Comparison of ENCODE assay signal across 14 cellular contexts in the genomic region with DNA sequence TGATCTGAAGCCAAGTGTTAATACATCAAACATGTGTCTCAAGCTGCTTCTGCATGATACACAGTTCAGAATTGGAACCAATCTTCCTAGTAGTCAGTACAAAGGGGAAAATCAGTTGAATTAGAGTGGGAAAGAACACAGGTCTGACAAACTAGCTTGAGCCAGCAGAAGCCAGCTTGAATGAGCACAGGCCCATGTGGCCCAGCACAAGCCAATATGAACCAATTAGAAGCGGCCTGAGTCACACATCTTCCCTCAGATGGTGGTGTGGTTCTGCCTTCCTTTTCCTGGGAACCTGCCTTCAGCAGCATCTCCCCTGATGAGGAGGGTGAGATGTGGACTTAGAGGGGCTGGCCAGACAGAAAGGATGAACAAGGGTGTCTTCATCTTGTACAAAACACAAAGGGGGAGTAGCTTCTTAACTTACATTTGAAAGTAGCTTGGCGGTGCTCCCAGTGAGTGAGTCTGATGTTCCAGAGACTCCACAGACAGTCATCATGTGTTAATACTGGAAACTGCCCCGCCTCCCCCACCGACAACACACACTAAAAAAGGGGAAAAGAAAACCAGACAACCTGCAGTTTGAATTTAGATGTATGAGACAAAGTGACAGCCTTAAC.
DNase-seq lines count a peak whose midpoint lies in the region; ATAC-seq, FAIRE-seq and TF ChIP-seq lines count a peak whose summit lies in the region.
"Had no signal": no experiment of that assay in that cellular context is flagged by ENCODE, and none has a peak within 500 bp of the region (broad histone marks: within the 10 kb centered on the region; RNA-seq: fewer than 3 reads in every experiment).

No MANE protein-coding gene starts in this region.

- no peak overlapping the region for H3K4ac ChIP-seq in trophoblast cell (ENCODE audit: low read depth, low read length)

- DNase-seq in EL: peak; percentile 73
- DNase-seq in RCC 7860 (ENCODE audit: low spot score): peak; percentile 35
- peak; percentile 47 to 72 for DNase-seq in fibroblast of lung (ENCODE audit: low read depth in 2 of 2)
- DNase-seq in trophoblast cell: no peak
- no peak for DNase-seq in SIG-M5 (lab: John Stamatoyannopoulos, UW)
- no peak for DNase-seq in NCI-H1436 (lab: John Stamatoyannopoulos, UW)
- DNase-seq: activated CD4-positive, alpha-beta T cell treated with anti-CD3 and anti-CD28 coated beads for 1 hour; KG1; SJCRH30 had no signal

- no peak overlapping the region for H4K12ac ChIP-seq in trophoblast cell (ENCODE audit: low read depth, low read length)

- H2BK120ac ChIP-seq in trophoblast cell (ENCODE audit: insufficient read depth, low read length, poor library complexity): no peak overlapping the region

- no peak for TF ChIP-seq CTCF in fibroblast of lung (conservative IDR thresholded peaks at IDR 0.05 in 1 of 2, IDR thresholded peaks at IDR 0.05 in 1 of 2; ENCODE audit: low read depth in 1 of 2, low read length in 2 of 2)

- H2BK5ac ChIP-seq in trophoblast cell (ENCODE audit: low read depth, low read length, poor library complexity): no peak overlapping the region

- H3K27me3 ChIP-seq in fibroblast of lung (ENCODE audit: control insufficient read depth, insufficient read depth, low read length) (no peaks in the 10 kb centered on the region), trophoblast cell (ENCODE audit: insufficient read depth, low read length) (no peaks in the 10 kb centered on the region)
- H3K27me3 ChIP-seq: left lung, SJCRH30 had no signal

- no CpG with 5 or more reads among the region's 4 CpGs for WGBS in trophoblast cell (ENCODE audit: extremely low coverage, insufficient coverage, insufficient read length)

- FAIRE-seq in RCC 7860 (lab: Jason Lieb, UNC): no peak
- FAIRE-seq: GM12892 had no signal

- H2AK5ac ChIP-seq in trophoblast cell (ENCODE audit: low read length): no peak overlapping the region

- H3K36me3 ChIP-seq in fibroblast of lung (ENCODE audit: control insufficient read depth, insufficient read depth, low read length) (no peaks in the 10 kb centered on the region), trophoblast cell (ENCODE audit: control insufficient read depth in 1 of 2, insufficient read depth in 2 of 2, low read length in 2 of 2) (no peaks in the 10 kb centered on the region)
- H3K36me3 ChIP-seq: left lung, SJCRH30 had no signal

- H3K4me3 ChIP-seq in fibroblast of lung (replicated peaks in 1 of 4; ENCODE audit: control extremely low read depth in 1 of 4, insufficient read depth in 1 of 4, low read depth in 3 of 4, low read length in 4 of 4): peak overlapping the region in 1 of 4 experiments; percentile 16
- H3K4me3 ChIP-seq in trophoblast cell (ENCODE audit: low read depth, low read length): no peak overlapping the region
- H3K4me3 ChIP-seq: left lung, SJCRH30 had no signal

- H4K8ac ChIP-seq in trophoblast cell (ENCODE audit: low read depth, low read length): no peak overlapping the region

- ATAC-seq in GM21526 (IDR thresholded peaks at IDR 0.05; ENCODE audit: low FRiP score, unreplicated experiment) (no peak), HG02678 (IDR thresholded peaks at IDR 0.05; ENCODE audit: unreplicated experiment) (no peak)
- ATAC-seq: left lung; stimulated activated memory B cell treated with anti-CD40 and anti-IgM and Interleukin-4, amounts not matched to agents 10 μg/mL and 1 μg/mL and 100 μg/mL, for 72 hours had no signal

- H4K91ac ChIP-seq in trophoblast cell (ENCODE audit: low read depth, low read length): no peak overlapping the region

- H3K9me3 ChIP-seq in fibroblast of lung (ENCODE audit: control insufficient read depth, insufficient read depth, low read depth, low read length): no peaks in the 10 kb centered on the region
- no peaks in the 10 kb centered on the region for H3K9me3 ChIP-seq in trophoblast cell (ENCODE audit: insufficient read depth, low read depth, low read length)
- H3K9me3 ChIP-seq: left lung, SJCRH30 had no signal

- H2AFZ ChIP-seq in fibroblast of lung (ENCODE audit: low read length) (peak overlapping the region; percentile 63), trophoblast cell (ENCODE audit: insufficient read depth, low read length, poor library complexity) (no peak overlapping the region)

- H4K20me1 ChIP-seq in fibroblast of lung (ENCODE audit: control insufficient read depth, extremely low read depth, insufficient read depth, low read length): no peaks in the 10 kb centered on the region

- no peak overlapping the region for H3K14ac ChIP-seq in trophoblast cell (ENCODE audit: low read length)

- H3K4me1 ChIP-seq in fibroblast of lung (ENCODE audit: control insufficient read depth, extremely low read depth, insufficient read depth, low read length) (peaks cover 2% of the 10 kb centered on the region), trophoblast cell (ENCODE audit: control insufficient read depth in 1 of 2, insufficient read depth in 2 of 2, low read length in 2 of 2) (peaks cover 0 to 2% of the 10 kb centered on the region in 2 experiments)
- H3K4me1 ChIP-seq: left lung, SJCRH30 had no signal

- H3K4me2 ChIP-seq in fibroblast of lung (ENCODE audit: extremely low read depth, insufficient read depth, low read length) (peak overlapping the region; percentile 73), trophoblast cell (ENCODE audit: low read length) (no peak overlapping the region)

- H2BK12ac ChIP-seq in trophoblast cell (ENCODE audit: low read length): no peak overlapping the region

- H3K18ac ChIP-seq in trophoblast cell (ENCODE audit: low read length): no peak overlapping the region

- H3K79me2 ChIP-seq in fibroblast of lung (ENCODE audit: control insufficient read depth, insufficient read depth, low read length): no peaks in the 10 kb centered on the region
- H3K79me2 ChIP-seq in trophoblast cell (ENCODE audit: control insufficient read depth, insufficient read depth, low read length, poor library complexity): no peaks in the 10 kb centered on the region

- H3K27ac ChIP-seq in fibroblast of lung (ENCODE audit: insufficient read depth, low read length) (peak overlapping the region; percentile 60), trophoblast cell (ENCODE audit: low read depth, low read length) (peak overlapping the region; percentile 17)
- H3K27ac ChIP-seq: left lung, SJCRH30 had no signal

- H3K23ac ChIP-seq in trophoblast cell (ENCODE audit: low read length): no peak overlapping the region

- H3K9ac ChIP-seq in fibroblast of lung (ENCODE audit: insufficient read depth, low read length): no peak overlapping the region
- no peak overlapping the region for H3K9ac ChIP-seq in trophoblast cell (ENCODE audit: low read length)

- H3K79me1 ChIP-seq in trophoblast cell (ENCODE audit: low read length): no peaks in the 10 kb centered on the region

Comparison
In these comparisons a context has a peak if more than half of its experiments do, and no peak if none do; other contexts are left out.
1. DNase-seq: peak in EL (single experiment), RCC 7860 (single experiment) and fibroblast of lung (2 of 2); none in trophoblast cell (0 of 2), SIG-M5 (single experiment) and NCI-H1436 (single experiment).